In the genomic region with DNA sequence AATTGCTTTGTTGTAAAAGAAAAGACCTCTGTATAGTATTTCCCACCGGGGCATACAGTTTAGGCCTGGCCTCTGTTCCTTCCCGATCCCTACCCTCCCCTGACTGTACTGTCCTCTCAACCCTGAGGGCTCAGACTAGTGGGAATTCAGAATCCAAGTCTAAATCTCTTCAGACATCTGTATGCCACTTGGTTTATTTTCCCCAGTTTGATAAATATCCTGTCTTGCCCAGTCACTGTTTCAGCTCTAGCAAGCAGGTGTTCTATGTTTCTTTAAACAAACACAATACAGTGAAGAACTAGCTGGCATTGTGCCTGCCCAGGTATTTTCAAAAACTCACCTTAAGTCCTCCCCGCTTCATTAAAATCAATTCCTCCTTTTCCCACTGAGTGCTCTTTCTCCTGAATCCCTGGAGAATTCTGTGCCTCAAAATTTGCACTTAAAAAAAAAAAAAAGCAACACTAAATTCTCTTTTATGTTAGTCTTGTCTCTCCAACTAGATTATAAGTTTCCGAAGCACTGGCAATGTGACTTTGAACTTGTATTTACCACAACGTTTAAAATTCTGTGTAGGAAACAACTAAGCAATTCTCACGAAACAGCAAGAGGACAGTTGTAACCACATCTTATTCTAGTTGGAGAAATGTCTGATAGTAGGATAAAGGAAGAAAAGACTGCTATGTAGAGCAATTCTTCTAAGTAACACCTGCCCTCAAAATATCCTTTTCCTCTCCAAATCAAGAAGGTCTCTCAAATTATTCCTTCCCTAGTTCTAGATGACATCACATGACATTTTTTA, we compare ENCODE assay signal across 16 cellular contexts.
DNase-seq lines count a peak whose midpoint lies in the region; ATAC-seq and TF ChIP-seq lines count a peak whose summit lies in the region.
"Had no signal": no experiment of that assay in that cellular context is flagged by ENCODE, and none has a peak within 500 bp of the region (broad histone marks: within the 10 kb centered on the region; RNA-seq: fewer than 3 reads in every experiment).

No MANE protein-coding gene starts in this region.

- TF ChIP-seq EP300 in transverse colon (IDR thresholded peaks at IDR 0.05; ENCODE audit: low read depth): no peak

- no peak overlapping the region for H3K4me3 Mint-ChIP-seq in GM23338
- H3K4me3 Mint-ChIP-seq: brain, naive B cell had no signal

- H3K9me2 ChIP-seq in GM23338 (ENCODE audit: insufficient read depth): 0 out of 2 replicates have a peak, but pooled peaks cover 4% of the 10 kb centered on the region

- 62 to 82% methylated on average over 6 of the region's 6 CpGs for WGBS in heart right ventricle, 2 donors
- WGBS in transverse colon (ENCODE audit: low coverage in 1 of 2), 2 donors: 39 to 51% methylated on average over 6 of the region's 6 CpGs

- H3K4me3 ChIP-seq in cardiac muscle cell: no peak overlapping the region
- no peak overlapping the region for H3K4me3 ChIP-seq in heart right ventricle
- peak overlapping the region in 1 of 4 donors; percentile 48 for H3K4me3 ChIP-seq in transverse colon
- H3K4me3 ChIP-seq in GM23338: no peak overlapping the region
- H3K4me3 ChIP-seq: sigmoid colon had no signal

- TF ChIP-seq CTCF in cardiac muscle cell (IDR thresholded peaks at IDR 0.05; ENCODE audit: low read depth, low read length) (no peak), heart right ventricle (IDR thresholded peaks at IDR 0.05) (no peak), VCaP (conservative IDR thresholded peaks at IDR 0.05) (no peak), transverse colon (IDR thresholded peaks at IDR 0.05) (no peak), GM23338 (conservative IDR thresholded peaks at IDR 0.05; ENCODE audit: low read depth in 2 of 2) (no peak)

- no peaks in the 10 kb centered on the region for H3F3A ChIP-seq in GM23338 (replicated peaks; ENCODE audit: low read depth)

- ATAC-seq in heart right ventricle (no peak), GM23338 (no peak), GM21528 (IDR thresholded peaks at IDR 0.05; ENCODE audit: low FRiP score, unreplicated experiment) (no peak)
- ATAC-seq: HepG2 had no signal

- H3K27me3 ChIP-seq in cardiac muscle cell (no peaks in the 10 kb centered on the region), heart right ventricle (no peaks in the 10 kb centered on the region), transverse colon (no peaks in the 10 kb centered on the region), GM23338 (ENCODE audit: insufficient read depth) (no peaks in the 10 kb centered on the region)
- H3K27me3 ChIP-seq: sigmoid colon had no signal

- H3K27ac ChIP-seq in cardiac muscle cell (peak overlapping the region; percentile 54), heart right ventricle (no peak overlapping the region), VCaP (peak overlapping the region; percentile 71), transverse colon (peak overlapping the region in 3 of 4 donors; percentile 51 to 64 (median 60)), GM23338 (ENCODE audit: low read depth) (no peak overlapping the region)
- H3K27ac ChIP-seq: sigmoid colon had no signal

- H3K9me3 Mint-ChIP-seq in GM23338: no peaks in the 10 kb centered on the region

- H3K36me3 Mint-ChIP-seq in GM23338 (ENCODE audit: low read depth): no peaks in the 10 kb centered on the region
- H3K36me3 Mint-ChIP-seq: brain had no signal

- no peak for TF ChIP-seq POLR2A in transverse colon (IDR thresholded peaks at IDR 0.05)

- intact Hi-C loops in heart right ventricle (cut with DNase I): no loop called here
- intact Hi-C loops in transverse colon (cut with DNase I; ENCODE audit: low total_unique reads): no loop called here

- in situ Hi-C loops in transverse colon (cut with MboI; ENCODE audit: low pct_ligation_motif_present in 1 of 4, low pct_unique_long_range_greater_than_20kb in 1 of 4, low sequenced_read_pairs in 3 of 4): no loop called here

- H3K9me3 ChIP-seq in cardiac muscle cell (ENCODE audit: low read depth) (no peaks in the 10 kb centered on the region), heart right ventricle (no peaks in the 10 kb centered on the region), transverse colon (no peaks in the 10 kb centered on the region)
- H3K9me3 ChIP-seq: sigmoid colon had no signal

- peaks cover 22% of the 10 kb centered on the region for H3K4me1 ChIP-seq in cardiac muscle cell (ENCODE audit: low read depth)
- peaks cover 0 to 48% (median 0%) of the 10 kb centered on the region in 9 donors for H3K4me1 ChIP-seq in heart right ventricle
- H3K4me1 ChIP-seq in transverse colon: peaks cover 0 to 33% (median 3%) of the 10 kb centered on the region in 4 donors
- H3K4me1 ChIP-seq in GM23338 (ENCODE audit: insufficient read depth): no peaks in the 10 kb centered on the region
- H3K4me1 ChIP-seq: sigmoid colon had no signal

- no peak overlapping the region for H2AFZ ChIP-seq in GM23338

- H3K36me3 ChIP-seq in cardiac muscle cell: no peaks in the 10 kb centered on the region
- H3K36me3 ChIP-seq in heart right ventricle: no peaks in the 10 kb centered on the region
- H3K36me3 ChIP-seq in transverse colon: no peaks in the 10 kb centered on the region
- H3K36me3 ChIP-seq in GM23338 (ENCODE audit: insufficient read depth): no peaks in the 10 kb centered on the region
- H3K36me3 ChIP-seq: sigmoid colon had no signal

- H3K4me1 Mint-ChIP-seq in GM23338: no peaks in the 10 kb centered on the region
- H3K4me1 Mint-ChIP-seq: brain, naive B cell had no signal

- H3K27ac Mint-ChIP-seq in GM23338: no peak overlapping the region
- H3K27ac Mint-ChIP-seq: brain had no signal

- H3K79me2 ChIP-seq in GM23338 (replicated peaks; ENCODE audit: insufficient read depth): no peaks in the 10 kb centered on the region

- DNase-seq in cardiac muscle cell (ENCODE audit: low read depth in 1 of 2, low spot score in 1 of 2): no peak
- no peak for DNase-seq in heart right ventricle
- peak; percentile 80 for DNase-seq in NCI-H2029 (lab: John Stamatoyannopoulos, UW)
- DNase-seq in transverse colon: no peak
- DNase-seq in GM23338 (ENCODE audit: low spot score): no peak
- DNase-seq in nucleus accumbens (lab: John Stamatoyannopoulos, UW): no peak
- DNase-seq: activated T-cell treated with anti-CD3 and anti-CD28 coated beads, Interleukin-2, amount 50 U/mL, for 1 hour; GF-D8; HCEC 1CT; naive B cell; NCI-H446; sigmoid colon had no signal

- H3K4me2 ChIP-seq in GM23338: no peak overlapping the region

- no peaks in the 10 kb centered on the region for H4K20me1 ChIP-seq in GM23338 (replicated peaks; ENCODE audit: insufficient read depth)

- no peaks in the 10 kb centered on the region for H3K27me3 Mint-ChIP-seq in GM23338 (ENCODE audit: insufficient read depth, low read depth, poor library complexity)
- H3K27me3 Mint-ChIP-seq: naive B cell had no signal

TF ChIP-seq in GM23338, 12 proteins besides CTCF, POLR2A, EP300 and RAD21 (continues in another document):
- TF ChIP-seq POLR2AphosphoS5 (IDR thresholded peaks at IDR 0.05; ENCODE audit: low read depth): no peak
- no peak for TF ChIP-seq EZH2phosphoT487 (IDR thresholded peaks at IDR 0.05; ENCODE audit: unreplicated experiment)
- no peak for TF ChIP-seq ZNF114 (CRISPR knock-in tag; IDR thresholded peaks at IDR 0.05)
- TF ChIP-seq EZH2 (IDR thresholded peaks at IDR 0.05; ENCODE audit: low read depth, unreplicated experiment): no peak
- no peak for TF ChIP-seq REST (IDR thresholded peaks at IDR 0.05; ENCODE audit: unreplicated experiment)
- TF ChIP-seq JUNB (IDR thresholded peaks at IDR 0.05; ENCODE audit: unreplicated experiment): no peak
- no peak for TF ChIP-seq ZNF331 (CRISPR knock-in tag; IDR thresholded peaks at IDR 0.05; ENCODE audit: low read depth)

Comparison
In these comparisons a context has a peak if more than half of its experiments do, and no peak if none do; other contexts are left out.
1. H3K27ac ChIP-seq: peak in cardiac muscle cell (single experiment), VCaP (single experiment) and transverse colon (3 of 4); none in heart right ventricle (0 of 10) and GM23338 (single experiment).